ENCODE assay signal across 9 cellular contexts in the genomic region with DNA sequence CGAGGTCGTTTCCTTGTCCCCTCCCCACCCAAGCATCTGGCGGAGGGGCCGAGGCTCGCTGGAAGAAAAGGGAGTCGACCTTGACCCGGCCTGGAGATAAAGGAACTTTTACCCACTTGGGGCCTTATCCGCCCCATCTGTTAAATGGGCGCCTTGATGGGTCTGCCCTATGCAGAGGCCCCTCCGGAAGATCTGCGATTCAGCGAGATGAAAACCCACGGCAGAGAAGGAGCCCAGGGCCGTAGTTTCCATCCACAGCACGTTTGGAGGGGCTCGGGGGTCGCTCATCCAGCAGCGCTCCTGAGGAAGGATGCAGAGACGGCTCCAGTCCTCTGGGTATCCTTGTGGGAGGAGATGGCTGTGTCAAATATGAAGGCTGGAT. TPM values are rescaled to one million over a fixed set of nuclear protein-coding genes. Genes with fewer than 3 reads are reported as not detected.
DNase-seq lines count a peak whose midpoint lies in the region; ATAC-seq and TF ChIP-seq lines count a peak whose summit lies in the region.
"Had no signal": no experiment of that assay in that cellular context is flagged by ENCODE, and none has a peak within 500 bp of the region (broad histone marks: within the 10 kb centered on the region; RNA-seq: fewer than 3 reads in every experiment).

No MANE protein-coding gene starts in this region.

- intact Hi-C loops in colonic mucosa (cut with DNase I), result no loop called here

- H3K36me3 Mint-ChIP-seq in mesothelial cell of epicardium (no peaks in the 10 kb centered on the region), endothelial cell (ENCODE audit: low read depth, unreplicated experiment) (no peaks in the 10 kb centered on the region)

- H3K27ac Mint-ChIP-seq in mesothelial cell of epicardium, result no peak overlapping the region
- no peak overlapping the region for H3K27ac Mint-ChIP-seq in endothelial cell (ENCODE audit: unreplicated experiment)

- peaks cover 42% of the 10 kb centered on the region for H3K4me1 ChIP-seq in BLaER1
- H3K4me1 ChIP-seq in HUES6 (ENCODE audit: control insufficient read depth, insufficient read depth, low read length), result peaks cover 8% of the 10 kb centered on the region; the same call in 1 of the 2 replicates
- H3K4me1 ChIP-seq in colonic mucosa, result no peaks in the 10 kb centered on the region

- no peak for ATAC-seq in GM18498 (IDR thresholded peaks at IDR 0.05; ENCODE audit: unreplicated experiment)

- H3K9ac ChIP-seq in BLaER1, result no peak overlapping the region
- no peak overlapping the region for H3K9ac ChIP-seq in HUES6 (ENCODE audit: low read length)
- peak overlapping the region; percentile 20 to 28 for H3K9ac ChIP-seq in colonic mucosa (ENCODE audit: low read depth in 2 of 2, low read length in 2 of 2)

- peak overlapping the region; percentile 77 for H3K4me2 ChIP-seq in BLaER1

- H3K4me3 ChIP-seq in BLaER1 (peak overlapping the region; percentile 53; the same call in 1 of the 2 replicates), HUES6 (ENCODE audit: low read depth, low read length) (peak overlapping the region; percentile 54), colonic mucosa (peak overlapping the region; percentile 33)

- peaks cover 23% of the 10 kb centered on the region for H3K4me1 Mint-ChIP-seq in mesothelial cell of epicardium
- H3K4me1 Mint-ChIP-seq in endothelial cell (ENCODE audit: unreplicated experiment), result peaks cover 7% of the 10 kb centered on the region

- H3K4me3 Mint-ChIP-seq in mesothelial cell of epicardium, result peak overlapping the region; percentile 43
- H3K4me3 Mint-ChIP-seq in endothelial cell (ENCODE audit: unreplicated experiment), result no peak overlapping the region

- no peaks in the 10 kb centered on the region for H3K9me3 ChIP-seq in BLaER1
- no peaks in the 10 kb centered on the region for H3K9me3 ChIP-seq in HUES6 (ENCODE audit: control insufficient read depth, insufficient read depth, low read depth, low read length)
- no peaks in the 10 kb centered on the region for H3K9me3 ChIP-seq in colonic mucosa

- no peaks in the 10 kb centered on the region for H3K9me3 Mint-ChIP-seq in mesothelial cell of epicardium
- H3K9me3 Mint-ChIP-seq in endothelial cell (ENCODE audit: unreplicated experiment), result no peaks in the 10 kb centered on the region

- DNase-seq in colonic mucosa (no peak), mesothelial cell of epicardium (ENCODE audit: low spot score in 2 of 2, unreplicated experiment in 2 of 2) (no peak), NCI-H1092 (lab: John Stamatoyannopoulos, UW) (no peak), endothelial cell (ENCODE audit: low spot score) (no peak), NCI-H146 treated with DMSO at 0.1 percent for 48 hours (lab: John Stamatoyannopoulos, UW; ENCODE audit: unreplicated experiment) (no peak)
- DNase-seq: NCI-H2081 treated with DMSO at 0.1 percent for 48 hours had no signal

- TF ChIP-seq CTCF in colonic mucosa (IDR thresholded peaks at IDR 0.05), result no peak
- TF ChIP-seq CTCF in mesothelial cell of epicardium (IDR thresholded peaks at IDR 0.05; ENCODE audit: unreplicated experiment), result no peak
- no peak for TF ChIP-seq CTCF in endothelial cell (IDR thresholded peaks at IDR 0.05; ENCODE audit: unreplicated experiment)

- H3K27me3 ChIP-seq in BLaER1 (peaks cover 72% of the 10 kb centered on the region), HUES6 (ENCODE audit: control insufficient read depth, insufficient read depth, low read length) (peaks cover 45% of the 10 kb centered on the region), colonic mucosa (no peaks in the 10 kb centered on the region)

- peaks cover 16% of the 10 kb centered on the region for H3K27me3 Mint-ChIP-seq in mesothelial cell of epicardium (ENCODE audit: low read depth)
- H3K27me3 Mint-ChIP-seq in endothelial cell (ENCODE audit: unreplicated experiment), result peaks cover 11% of the 10 kb centered on the region

- H4K20me1 ChIP-seq in BLaER1, result no peaks in the 10 kb centered on the region; the same call in 1 of the 2 replicates

- H3K36me3 ChIP-seq in BLaER1 (no peaks in the 10 kb centered on the region), HUES6 (ENCODE audit: control insufficient read depth, insufficient read depth, low read length) (no peaks in the 10 kb centered on the region), colonic mucosa (no peaks in the 10 kb centered on the region)

- H3K27ac ChIP-seq in BLaER1 (no peak overlapping the region), HUES6 (ENCODE audit: low read depth, low read length) (no peak overlapping the region), colonic mucosa (no peak overlapping the region)

RNA-seq across cellular contexts. Expression of gene NCMAP, which starts 0.5 kb away (rescaled TPM):
- total RNA-seq in colonic mucosa (1 to 10 TPM in 1 of 2 donors, under 1 TPM in 1; 0.72 to 2.7 TPM), mesothelial cell of epicardium (0.31 to 0.51 TPM (median 0.38 TPM) in 3 replicates), endothelial cell (ENCODE audit: unreplicated experiment) (0.05 TPM)

RNA-seq across cellular contexts. Expression of gene RCAN3, which starts 53.8 kb away (rescaled TPM):
- total RNA-seq in colonic mucosa (10 to 100 TPM; 12.6 to 15.1 TPM), mesothelial cell of epicardium (9.5 to 14.7 TPM (median 11.8 TPM) in 3 replicates), endothelial cell (ENCODE audit: unreplicated experiment) (24.9 TPM)

Comparison
In these comparisons a context has a peak if more than half of its experiments do, and no peak if none do; other contexts are left out.
1. H3K9ac ChIP-seq: peak in colonic mucosa (2 of 2); none in BLaER1 (single experiment) and HUES6 (single experiment).
2. Peak in every context shown above with its lines, with median percentiles within 50 percentile points of each other: H3K4me3 ChIP-seq.